Comparison of ENCODE assay signal across 1 cellular context in genomic region chr1:230978491-230979388, GRCh38.
TF ChIP-seq lines count a peak whose summit lies in the region.

TSS of gene ARV1 (plus strand) at chr1:230979094. CDS start at chr1:230979106, 12 bp downstream.
TSS of gene TTC13 (minus strand) at chr1:230978861. CDS start at chr1:230978830, 31 bp downstream.

TF ChIP-seq in HepG2, 621 proteins besides CTCF, POLR2A, EP300 and RAD21 (continued from another document):
- TF ChIP-seq ZNF180 (CRISPR knock-in tag; IDR thresholded peaks at IDR 0.05; ENCODE audit: borderline replicate concordance, low read depth) (no peak), POLR2AphosphoS2 (IDR thresholded peaks at IDR 0.05; ENCODE audit: low read depth, low read length) (no peak), ZNF558 (CRISPR knock-in tag; IDR thresholded peaks at IDR 0.05; ENCODE audit: borderline replicate concordance) (0 out of 2 replicates have a peak, but pooled peaks have one; percentile 71), CCDC6 (CRISPR knock-in tag; IDR thresholded peaks at IDR 0.05) (no peak; the same call in 1 of the 2 replicates), ZNF362 (CRISPR knock-in tag; IDR thresholded peaks at IDR 0.05; ENCODE audit: borderline replicate concordance) (no peak), CREB3 (CRISPR knock-in tag; IDR thresholded peaks at IDR 0.05) (no peak), NFE2L2 (IDR thresholded peaks at IDR 0.05; ENCODE audit: low read length) (no peak), TAF15 (IDR thresholded peaks at IDR 0.05; ENCODE audit: low read depth, low read length, poor library complexity, severe bottlenecking) (no peak), ZNF282 (IDR thresholded peaks at IDR 0.05; ENCODE audit: partially characterized antibody) (no peak), GLI4 (CRISPR knock-in tag; IDR thresholded peaks at IDR 0.05; ENCODE audit: borderline replicate concordance) (0 out of 2 replicates have a peak, but pooled peaks have one; percentile 34), IRX3 (CRISPR knock-in tag; IDR thresholded peaks at IDR 0.05; ENCODE audit: borderline replicate concordance, low read depth) (no peak), CEBPG (CRISPR knock-in tag; IDR thresholded peaks at IDR 0.05) (no peak), HDAC6 (IDR thresholded peaks at IDR 0.05; ENCODE audit: low read depth, low read length) (no peak), KLF16 (CRISPR knock-in tag; IDR thresholded peaks at IDR 0.05) (no peak; a peak in 1 of 4 replicates), TARDBP (CRISPR knock-in tag; IDR thresholded peaks at IDR 0.05) (peak; percentile 84), KLF9 (CRISPR knock-in tag; IDR thresholded peaks at IDR 0.05; ENCODE audit: low read depth) (no peak), RFX1 (IDR thresholded peaks at IDR 0.05) (no peak), TCF12 (IDR thresholded peaks at IDR 0.05) (no peak), TCF12 (CRISPR knock-in tag; IDR thresholded peaks at IDR 0.05) (peak; percentile 76; the same call in 1 of the 2 replicates), ZNF414 (CRISPR knock-in tag; IDR thresholded peaks at IDR 0.05) (no peak), ZFX (CRISPR knock-in tag; IDR thresholded peaks at IDR 0.05; ENCODE audit: low read depth) (peak; percentile 94), CENPT (CRISPR knock-in tag; IDR thresholded peaks at IDR 0.05; ENCODE audit: low read depth) (no peak), CCAR2 (optimal IDR thresholded peaks at IDR 0.05; ENCODE audit: low read depth, low read length) (no peak), ZNF3 (CRISPR knock-in tag; IDR thresholded peaks at IDR 0.05) (no peak), ZNF576 (CRISPR knock-in tag; IDR thresholded peaks at IDR 0.05) (no peak), ZNF124 (CRISPR knock-in tag; IDR thresholded peaks at IDR 0.05) (peak; percentile 79; the same call in 1 of the 2 replicates), CSRNP1 (CRISPR knock-in tag; IDR thresholded peaks at IDR 0.05) (peak; percentile 64; the same call in 1 of the 2 replicates), ZFP82 (CRISPR knock-in tag; IDR thresholded peaks at IDR 0.05; ENCODE audit: borderline replicate concordance) (0 out of 2 replicates have a peak, but pooled peaks have one; percentile 32), E2F2 (CRISPR knock-in tag; IDR thresholded peaks at IDR 0.05; ENCODE audit: borderline replicate concordance) (no peak), RFXAP (CRISPR knock-in tag; IDR thresholded peaks at IDR 0.05; ENCODE audit: borderline replicate concordance) (no peak; the same call in 1 of the 2 replicates), SYNCRIP (IDR thresholded peaks at IDR 0.05; ENCODE audit: insufficient read depth, low read depth, low read length) (no peak), FOXK1 (CRISPR knock-in tag; IDR thresholded peaks at IDR 0.05; ENCODE audit: borderline replicate concordance, low read depth) (peak; percentile 69; the same call in 1 of the 2 replicates), AHDC1 (CRISPR knock-in tag; IDR thresholded peaks at IDR 0.05; ENCODE audit: borderline replicate concordance) (no peak), ZNF784 (CRISPR knock-in tag; IDR thresholded peaks at IDR 0.05; ENCODE audit: borderline replicate concordance) (peak; percentile 93)
